18 cellular contexts compared by ENCODE assay signal in the genomic region with DNA sequence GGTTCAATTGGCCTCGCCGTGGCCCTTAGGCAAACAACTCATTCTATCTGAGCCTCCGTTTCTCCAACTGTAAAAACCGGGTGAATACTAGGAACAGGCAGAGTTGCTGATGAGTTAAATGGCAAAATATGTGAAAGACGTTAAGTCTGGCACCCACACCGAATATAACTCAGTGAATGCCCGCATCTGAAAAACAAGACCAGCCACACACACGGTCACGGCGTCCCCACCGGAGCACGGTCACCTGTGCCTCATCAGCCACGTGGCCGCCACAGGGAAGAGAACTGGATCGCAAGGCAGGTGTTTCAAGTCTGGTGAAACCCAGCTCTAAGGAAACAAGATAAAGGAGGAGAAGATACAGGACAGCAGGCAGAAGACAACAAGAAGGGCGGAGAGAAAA. TPM values are rescaled to one million over a fixed set of nuclear protein-coding genes. Genes with fewer than 3 reads are reported as not detected.
DNase-seq lines count a peak whose midpoint lies in the region; ATAC-seq, FAIRE-seq and TF ChIP-seq lines count a peak whose summit lies in the region.
"Had no signal": no experiment of that assay in that cellular context is flagged by ENCODE, and none has a peak within 500 bp of the region (broad histone marks: within the 10 kb centered on the region; RNA-seq: fewer than 3 reads in every experiment).

No MANE protein-coding gene starts in this region.

- DNase-seq in Right ventricle myocardium superior (peak; percentile 18), Right ventricle myocardium inferior (ENCODE audit: missing footprints) (no peak), H1 (ENCODE audit: low read depth in 1 of 2, low spot score in 2 of 2) (no peak), memory B cell (ENCODE audit: low spot score in 2 of 2) (no peak), thyroid gland (no peak), OCI-LY7 (ENCODE audit: low spot score) (no peak)
- no peak for DNase-seq in stimulated activated effector memory CD8-positive, alpha-beta T cell treated with anti-CD3 and anti-CD28 coated beads, Interleukin-12 subunit alpha, Interleukin-12 subunit beta, amount 100 ng/mL, for 72 hours (ENCODE audit: low spot score in 2 of 2)
- DNase-seq: CD8-positive, alpha-beta memory T cell; COR-L47; DND-41; EL had no signal

- H3K27me3 ChIP-seq in H1 (replicated peaks in 1 of 4; ENCODE audit: control insufficient read depth in 3 of 4, extremely low read depth in 1 of 4, insufficient read depth in 3 of 4, low read length in 3 of 4), result no peaks in the 10 kb centered on the region
- H3K27me3 ChIP-seq in thyroid gland, result no peaks in the 10 kb centered on the region
- H3K27me3 ChIP-seq: BLaER1 treated with 17β-estradiol and CSF1 and Interleukin-3, amounts not matched to agents 10 nM and 100 nM had no signal

- no peak overlapping the region for H4K8ac ChIP-seq in H1 (ENCODE audit: extremely low read depth, insufficient read depth, low read length)

- H2BK12ac ChIP-seq in H1 (ENCODE audit: low read depth, low read length), result no peak overlapping the region

- TF ChIP-seq EP300 in H1 (IDR thresholded peaks at IDR 0.05; ENCODE audit: borderline replicate concordance in 1 of 2, low read depth in 2 of 2, low read length in 2 of 2), result no peak

- H3K36me3 Mint-ChIP-seq in memory B cell, result peaks cover 4% of the 10 kb centered on the region
- no peaks in the 10 kb centered on the region for H3K36me3 Mint-ChIP-seq in stimulated activated effector memory CD8-positive, alpha-beta T cell treated with anti-CD3 and anti-CD28 coated beads, Interleukin-12 subunit alpha, Interleukin-12 subunit beta, amount 100 ng/mL, for 72 hours

- H2BK120ac ChIP-seq in H1 (replicated peaks; ENCODE audit: low read depth, low read length), result no peak overlapping the region

- H2BK20ac ChIP-seq in H1 (ENCODE audit: low read length), result no peak overlapping the region

- H4K5ac ChIP-seq in H1 (ENCODE audit: insufficient read length, low read depth, low read length), result no peak overlapping the region

- intact Hi-C loops in Right ventricle myocardium superior (cut with DNase I) (no loop called here), Right ventricle myocardium inferior (cut with DNase I) (no loop called here), thyroid gland (cut with DNase I) (no loop called here), OCI-LY7 (cut with micrococcal nuclease; ENCODE audit: unreplicated experiment) (no loop called here)

- no peak overlapping the region for H3K56ac ChIP-seq in H1 (replicated peaks; ENCODE audit: insufficient read length, low read depth, low read length)

- no peak overlapping the region for H3K9ac ChIP-seq in H1 (replicated peaks in 1 of 4; ENCODE audit: extremely low read depth in 1 of 4, low read depth in 3 of 4, low read length in 3 of 4)
- H3K9ac ChIP-seq: BLaER1 treated with 17β-estradiol and CSF1 and Interleukin-3, amounts not matched to agents 10 nM and 100 nM had no signal

- no peaks in the 10 kb centered on the region for H3K9me2 ChIP-seq in OCI-LY7 (ENCODE audit: insufficient read depth, low read length)

- H3K4me1 ChIP-seq in H1 (replicated peaks in 1 of 4; ENCODE audit: control insufficient read depth in 3 of 4, insufficient read depth in 4 of 4, low read length in 3 of 4) (peaks cover 0 to 3% (median 0%) of the 10 kb centered on the region in 4 experiments; a peak in 1 of 7 replicates), thyroid gland (peaks cover 5 to 10% of the 10 kb centered on the region in 2 donors), OCI-LY7 (ENCODE audit: insufficient read depth, low read length, poor library complexity, severe bottlenecking) (no peaks in the 10 kb centered on the region)
- H3K4me1 ChIP-seq: HAP-1 had no signal

- H3K79me2 ChIP-seq in H1 (ENCODE audit: control insufficient read depth in 1 of 2, insufficient read depth in 2 of 2, low read length in 2 of 2) (no peaks in the 10 kb centered on the region), OCI-LY7 (ENCODE audit: insufficient read depth, low read depth, low read length) (no peaks in the 10 kb centered on the region)

- no TSS peak for BruUV-seq in OCI-LY7 (replicated peaks; lab: Mats Ljungman, UMichigan)

- no peak overlapping the region for H3K23ac ChIP-seq in H1 (ENCODE audit: insufficient read length)

- H3K36me3 ChIP-seq in H1 (ENCODE audit: control insufficient read depth in 2 of 4, insufficient read depth in 4 of 4, low read length in 3 of 4) (no peaks in the 10 kb centered on the region), thyroid gland (no peaks in the 10 kb centered on the region), OCI-LY7 (ENCODE audit: insufficient read depth, low read length) (no peaks in the 10 kb centered on the region)
- H3K36me3 ChIP-seq: HAP-1 had no signal

- no peak overlapping the region for H2BK5ac ChIP-seq in H1 (ENCODE audit: low read depth, low read length)

- H3K27me3 Mint-ChIP-seq in memory B cell, result no peaks in the 10 kb centered on the region
- H3K27me3 Mint-ChIP-seq: B cell had no signal

- ATAC-seq in Right ventricle myocardium superior (ENCODE audit: poor library complexity) (no peak), Right ventricle myocardium inferior (no peak), memory B cell (ENCODE audit: low read depth) (no peak), HG02798 (IDR thresholded peaks at IDR 0.05; ENCODE audit: poor library complexity, unreplicated experiment) (no peak)
- no peak for ATAC-seq in stimulated activated effector memory CD8-positive, alpha-beta T cell treated with anti-CD3 and anti-CD28 coated beads, Interleukin-12 subunit alpha, Interleukin-12 subunit beta, amount 100 ng/mL, for 72 hours
- ATAC-seq: GM12878 had no signal

- H2BK15ac ChIP-seq in H1 (ENCODE audit: low read length), result no peak overlapping the region

- no peak overlapping the region for H3K18ac ChIP-seq in H1 (ENCODE audit: extremely low read depth, low read length)

- no peak overlapping the region for H3K14ac ChIP-seq in H1 (ENCODE audit: insufficient read length)

- TF ChIP-seq CTCF in H1 (IDR thresholded peaks at IDR 0.05; ENCODE audit: control extremely low read depth in 1 of 3, insufficient read depth in 1 of 3, low read depth in 1 of 3, low read length in 3 of 3) (no peak), thyroid gland (IDR thresholded peaks at IDR 0.05) (no peak), OCI-LY7 (conservative IDR thresholded peaks at IDR 0.05; ENCODE audit: low read length) (no peak)

- H3K27ac Mint-ChIP-seq in memory B cell, result peak overlapping the region; percentile 28
- H3K27ac Mint-ChIP-seq in stimulated activated effector memory CD8-positive, alpha-beta T cell treated with anti-CD3 and anti-CD28 coated beads, Interleukin-12 subunit alpha, Interleukin-12 subunit beta, amount 100 ng/mL, for 72 hours, result peak overlapping the region; percentile 15
- H3K27ac Mint-ChIP-seq: B cell had no signal

- H3K23me2 ChIP-seq in H1 (ENCODE audit: low read depth, low read length), result peaks cover 7% of the 10 kb centered on the region; the same call in 1 of the 2 replicates

- no peak overlapping the region for H3K4me3 Mint-ChIP-seq in memory B cell
- H3K4me3 Mint-ChIP-seq in stimulated activated effector memory CD8-positive, alpha-beta T cell treated with anti-CD3 and anti-CD28 coated beads, Interleukin-12 subunit alpha, Interleukin-12 subunit beta, amount 100 ng/mL, for 72 hours, result no peak overlapping the region
- H3K4me3 Mint-ChIP-seq: B cell had no signal

- no peak for TF ChIP-seq RAD21 in H1 (IDR thresholded peaks at IDR 0.05 in 1 of 2, conservative IDR thresholded peaks at IDR 0.05 in 1 of 2; ENCODE audit: low read depth in 2 of 2, low read length in 2 of 2)

- CTCF ChIA-PET in H1 (lab: Charles Lee; ENCODE audit: partially characterized antibody), result interaction anchor here (0.6 to 0.7 kb wide), 2 partner anchors 24 to 145 kb away, joined by 3 read pairs; no protein-coding TSS in a partner anchor
- CTCF ChIA-PET in OCI-LY7 (lab: Charles Lee; ENCODE audit: unreplicated experiment), result no interaction called here

- FAIRE-seq in H1 (lab: Jason Lieb, UNC), result no peak
- FAIRE-seq: GM12878, GM19239 had no signal

- peaks cover 26% of the 10 kb centered on the region for H3K4me1 Mint-ChIP-seq in memory B cell
- peaks cover 46% of the 10 kb centered on the region for H3K4me1 Mint-ChIP-seq in stimulated activated effector memory CD8-positive, alpha-beta T cell treated with anti-CD3 and anti-CD28 coated beads, Interleukin-12 subunit alpha, Interleukin-12 subunit beta, amount 100 ng/mL, for 72 hours

- H4K91ac ChIP-seq in H1 (replicated peaks; ENCODE audit: insufficient read length, low read length), result no peak overlapping the region

- peak overlapping the region; percentile 90 for H3K4ac ChIP-seq in H1 (replicated peaks; ENCODE audit: insufficient read length, low read depth, low read length)

- peak overlapping the region; percentile 86; the same call in 1 of the 2 replicates for H2AK5ac ChIP-seq in H1 (ENCODE audit: low read depth, low read length)

- POLR2A ChIA-PET in H1 (lab: Charles Lee; ENCODE audit: partially characterized antibody) (interaction anchor here (0.7 kb wide), 1 partner anchor 36 kb away, joined by 3 read pairs; no protein-coding TSS in a partner anchor), OCI-LY7 (lab: Charles Lee) (no interaction called here)

- H3K79me1 ChIP-seq in H1 (ENCODE audit: low read depth, low read length), result no peaks in the 10 kb centered on the region

- no peaks in the 10 kb centered on the region for H3K9me3 Mint-ChIP-seq in memory B cell
- no peaks in the 10 kb centered on the region for H3K9me3 Mint-ChIP-seq in stimulated activated effector memory CD8-positive, alpha-beta T cell treated with anti-CD3 and anti-CD28 coated beads, Interleukin-12 subunit alpha, Interleukin-12 subunit beta, amount 100 ng/mL, for 72 hours
- H3K9me3 Mint-ChIP-seq: CD8-positive, alpha-beta memory T cell had no signal

- no peak overlapping the region for H3K4me3 ChIP-seq in H1 (ENCODE audit: extremely low read depth in 1 of 4, insufficient read depth in 2 of 4, low read depth in 3 of 4, low read length in 4 of 4)
- H3K4me3 ChIP-seq in thyroid gland (replicated peaks in 1 of 3), result no peak overlapping the region
- no peak overlapping the region for H3K4me3 ChIP-seq in OCI-LY7 (ENCODE audit: low read depth, low read length, poor library complexity, severe bottlenecking)
- H3K4me3 ChIP-seq: BLaER1 treated with 17β-estradiol and CSF1 and Interleukin-3, amounts not matched to agents 10 nM and 100 nM; GM12878; HAP-1 had no signal

- H3K27ac ChIP-seq in H1 (ENCODE audit: low read depth, low read length) (no peak overlapping the region), thyroid gland (no peak overlapping the region), OCI-LY7 (ENCODE audit: low read depth, low read length, poor library complexity, severe bottlenecking) (no peak overlapping the region)
- H3K27ac ChIP-seq: BLaER1 treated with 17β-estradiol and CSF1 and Interleukin-3, amounts not matched to agents 10 nM and 100 nM; HL-60 had no signal

- no peak overlapping the region for H2AFZ ChIP-seq in H1 (ENCODE audit: low read length)
- H2AFZ ChIP-seq in OCI-LY7 (ENCODE audit: low read length), result no peak overlapping the region

- WGBS in H1 (ENCODE audit: extremely low coverage in 1 of 2, insufficient coverage in 1 of 2, insufficient read length in 1 of 2, insufficient replicate concordance in 2 of 2, low coverage in 1 of 2, low lambda C conversion rate in 2 of 2, missing lambda C conversion rate in 1 of 2), 2 experiments, result 86% methylated on average over 14 of the region's 16 CpGs; no CpG with 5 or more reads in 1 of the 2 experiments
- WGBS in thyroid gland, 2 donors, result 88 to 91% methylated on average over 16 of the region's 16 CpGs

- no peak for TF ChIP-seq POLR2A in H1 (IDR thresholded peaks at IDR 0.05; ENCODE audit: control extremely low read depth in 1 of 2, low read depth in 2 of 2, low read length in 2 of 2)
- no peak for TF ChIP-seq POLR2A in thyroid gland (IDR thresholded peaks at IDR 0.05)

- H3K4me2 ChIP-seq in H1 (ENCODE audit: insufficient read depth in 1 of 2, low read depth in 2 of 2, low read length in 2 of 2) (no peak overlapping the region), OCI-LY7 (ENCODE audit: low read length) (no peak overlapping the region)
- H3K4me2 ChIP-seq: BLaER1 treated with 17β-estradiol and CSF1 and Interleukin-3, amounts not matched to agents 10 nM and 100 nM had no signal

- H4K20me1 ChIP-seq in H1 (replicated peaks in 1 of 2; ENCODE audit: control insufficient read depth in 1 of 2, insufficient read depth in 2 of 2, low read length in 2 of 2) (peaks cover 0 to 3% of the 10 kb centered on the region in 2 experiments), OCI-LY7 (ENCODE audit: insufficient read depth, low read length) (no peaks in the 10 kb centered on the region)

- H3K9me3 ChIP-seq in H1 (ENCODE audit: insufficient read depth in 2 of 2, low read depth in 1 of 2, low read length in 1 of 2), result no peaks in the 10 kb centered on the region
- no peaks in the 10 kb centered on the region for H3K9me3 ChIP-seq in thyroid gland
- no peaks in the 10 kb centered on the region for H3K9me3 ChIP-seq in OCI-LY7 (ENCODE audit: low read length)
- H3K9me3 ChIP-seq: BLaER1 treated with 17β-estradiol and CSF1 and Interleukin-3, amounts not matched to agents 10 nM and 100 nM; HAP-1 had no signal

RNA-seq across cellular contexts. Expression of a gene that starts 20.4 kb away (rescaled TPM):
- total RNA-seq in Right ventricle myocardium superior (120 TPM), Right ventricle myocardium inferior (122 TPM), thyroid gland (10 to 100 TPM; 19.5 to 30.8 (median 27.6) TPM), OCI-LY7 (2022) (5.1 and 5.8 TPM in 2 replicates)
- total RNA-seq in H1 (2021; fragmentation: NEBNext Ultra II Directional; extraction: Animal tissue kit (Norgen Biotek cat#: 25700)), result 18.1 and 21.2 TPM in 2 replicates
- 5.4 and 7.5 TPM in 2 replicates for polyA plus RNA-seq in H1 (2011; rRNA removed)
- polyA plus RNA-seq in H1 (2011; cell fraction: cytosol; rRNA removed), result 10.7 TPM
- 4.9 TPM for polyA plus RNA-seq in H1 (2011; cell fraction: nucleus; rRNA removed)
- 10.7 to 13.6 TPM (median 12.0 TPM) in 4 replicates for polyA plus RNA-seq in H1 (2012, experiment 1 of 2)
- 5.8 TPM for polyA plus RNA-seq in H1 (2012, experiment 2 of 2)
- 14.0 TPM for polyA plus RNA-seq in H1 (2013, experiment 1 of 2)
- 13.6 TPM for polyA plus RNA-seq in H1 (2013, experiment 2 of 2)
- 5.3 and 7.7 TPM in 2 replicates for polyA minus RNA-seq in H1 (2011; rRNA and poly(A)+ RNA removed)
- 3.5 TPM for polyA minus RNA-seq in H1 (2011; cell fraction: cytosol; rRNA and poly(A)+ RNA removed)
- polyA minus RNA-seq in H1 (2011; cell fraction: nucleus; rRNA and poly(A)+ RNA removed), result 6.3 TPM
- total RNA-seq in OCI-LY7 (2014; rRNA removed; shearing (Covaris generic)), result 1.1 and 1.2 TPM in 2 replicates
